8 cellular contexts compared by ENCODE assay signal in the genomic region with DNA sequence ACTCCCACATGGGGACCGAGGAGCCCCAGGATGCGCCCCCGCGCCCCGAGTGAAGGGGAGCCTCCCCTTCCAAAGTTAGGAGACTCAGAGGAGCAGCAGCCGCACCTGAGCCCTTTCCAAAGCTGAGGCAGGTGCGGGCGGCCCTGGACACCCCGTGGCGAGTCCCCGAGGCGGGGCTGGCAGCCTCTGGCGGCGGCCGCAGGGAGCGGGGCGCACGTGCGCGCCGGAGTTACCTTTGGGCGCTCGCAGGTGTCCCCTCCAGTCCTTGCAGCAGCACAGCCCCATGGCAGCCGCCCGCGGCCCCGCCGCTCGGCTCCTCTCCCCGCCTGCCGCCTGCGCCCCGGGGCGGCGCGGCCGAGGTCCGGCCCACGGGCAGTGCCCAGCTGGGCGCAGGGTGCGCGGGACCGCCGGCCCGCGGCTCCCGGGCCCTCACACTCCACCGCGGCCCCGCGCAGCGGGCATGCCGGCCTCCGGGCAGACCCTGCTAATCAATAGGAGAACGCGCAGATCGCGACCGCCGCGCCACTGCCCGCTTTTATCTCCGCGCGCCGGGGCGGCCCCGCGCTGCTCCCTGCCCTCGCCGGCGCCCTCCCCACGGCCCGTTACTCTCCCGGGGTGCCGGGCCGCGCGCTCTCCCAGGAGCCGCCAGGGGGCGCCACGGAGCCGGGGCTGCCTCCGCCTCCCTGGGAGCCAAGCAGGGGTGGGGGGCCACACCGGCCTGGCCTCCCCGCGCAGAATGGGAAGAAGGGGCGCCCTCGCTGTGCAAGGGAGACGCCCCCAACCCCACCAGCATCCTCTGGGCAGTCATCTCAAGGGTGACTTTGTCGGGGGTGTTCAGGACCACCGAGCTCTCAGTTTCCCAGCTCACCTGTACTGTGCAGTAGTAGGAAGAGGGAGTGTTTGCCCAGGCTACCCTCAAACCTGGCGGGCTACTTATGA.
A peak's percentile ranks its signal among the peaks of the same experiment; 100 is the strongest.
DNase-seq lines count a peak whose midpoint lies in the region; ATAC-seq and TF ChIP-seq lines count a peak whose summit lies in the region.

No MANE protein-coding gene starts in this region.

- peak overlapping the region; percentile 4 for H2AFZ ChIP-seq in HCT116 (ENCODE audit: low read depth, low read length, poor library complexity, severe bottlenecking)

- H3K79me2 ChIP-seq in HCT116 (ENCODE audit: insufficient read depth, low read length): no peaks in the 10 kb centered on the region

- CTCF ChIA-PET in HCT116 (lab: Charles Lee): interaction anchor here (1.1 to 2.6 kb wide), 4 partner anchors 10 to 132 kb away, joined by 3 to 15 read pairs (median 8); no protein-coding TSS in a partner anchor

- H3K4me3 ChIP-seq in BE2C (ENCODE audit: low read depth, low read length) (peak overlapping the region; percentile 20), HCT116 (replicated peaks in 1 of 2; ENCODE audit: low read depth in 1 of 2, low read length in 2 of 2) (peak overlapping the region; percentile 54 to 70), astrocyte of the cerebellum (ENCODE audit: low read depth, low read length) (peak overlapping the region; percentile 59), thymus (ENCODE audit: low read length) (peak overlapping the region; percentile 36)

- RAD21 ChIA-PET in HCT116 (lab: Charles Lee; ENCODE audit: low non-redundant PET in 1 of 2, low total read pairs in 2 of 2, uncharacterized antibody in 2 of 2, unreplicated experiment in 2 of 2): no interaction called here

- in situ Hi-C loops in astrocyte of the cerebellum (cut with HindIII; ENCODE audit: low sequenced_read_pairs): no loop called here

- peak overlapping the region; percentile 60 for H3K27ac ChIP-seq in HCT116 (ENCODE audit: low read depth, low read length)
- no peak overlapping the region for H3K27ac ChIP-seq in thymus (ENCODE audit: low read depth)

- peaks cover 18% of the 10 kb centered on the region for H3K27me3 ChIP-seq in BE2C
- no peaks in the 10 kb centered on the region for H3K27me3 ChIP-seq in HCT116 (ENCODE audit: insufficient read depth, low read length)
- peaks cover 25% of the 10 kb centered on the region for H3K27me3 ChIP-seq in thymus (ENCODE audit: control insufficient read depth, insufficient read depth)

- WGBS in thymus: 3% methylated on average over 93 of the region's 93 CpGs

- H3K9ac ChIP-seq in HCT116 (ENCODE audit: low read length): peak overlapping the region; percentile 65

- TF ChIP-seq RAD21 in HCT116 (IDR thresholded peaks at IDR 0.05; ENCODE audit: low read depth): peak; percentile 29; the same call in 1 of the 2 replicates

- no peaks in the 10 kb centered on the region for H4K20me1 ChIP-seq in HCT116 (ENCODE audit: insufficient read depth)

- POLR2A ChIA-PET in HCT116 (lab: Charles Lee): no interaction called here

- H3K4me1 ChIP-seq in BE2C (no peaks in the 10 kb centered on the region), HCT116 (ENCODE audit: control insufficient read depth in 1 of 2, insufficient read depth in 2 of 2, low read length in 2 of 2) (peaks cover 6 to 10% of the 10 kb centered on the region in 2 experiments; a peak in 3 of 4 replicates), thymus (ENCODE audit: control insufficient read depth, insufficient read depth, low read length) (no peaks in the 10 kb centered on the region)

- peak overlapping the region; percentile 92 for H3K4me2 ChIP-seq in HCT116 (ENCODE audit: low read length)

- peak; percentile 36; the same call in 1 of the 2 replicates for TF ChIP-seq CTCF in BE2C (IDR thresholded peaks at IDR 0.05; ENCODE audit: low read depth, low read length)
- peak; percentile 39 to 81 (median 74); a peak in 5 of 6 replicates for TF ChIP-seq CTCF in HCT116 (IDR thresholded peaks at IDR 0.05 in 2 of 3, conservative IDR thresholded peaks at IDR 0.05 in 1 of 3; ENCODE audit: borderline replicate concordance in 1 of 3, insufficient read depth in 1 of 3, low read depth in 2 of 3, low read length in 2 of 3)
- peak; percentile 56 for TF ChIP-seq CTCF in astrocyte of the cerebellum (IDR thresholded peaks at IDR 0.05; ENCODE audit: low read depth, low read length, missing control alignments)

- H3K9me3 ChIP-seq in BE2C: no peaks in the 10 kb centered on the region
- H3K9me3 ChIP-seq in HCT116 (ENCODE audit: control insufficient read depth in 1 of 2, insufficient read depth in 1 of 2, low read depth in 1 of 2, low read length in 2 of 2): no peaks in the 10 kb centered on the region
- H3K9me3 ChIP-seq in thymus (ENCODE audit: control insufficient read depth): no peaks in the 10 kb centered on the region

- H3K36me3 ChIP-seq in BE2C (no peaks in the 10 kb centered on the region), HCT116 (ENCODE audit: control insufficient read depth in 1 of 2, insufficient read depth in 2 of 2, low read length in 2 of 2) (no peaks in the 10 kb centered on the region), thymus (ENCODE audit: control insufficient read depth, insufficient read depth) (no peaks in the 10 kb centered on the region)

- intact Hi-C loops in HCT116 (cut with micrococcal nuclease): no loop called here

- TF ChIP-seq POLR2A in HCT116 (IDR thresholded peaks at IDR 0.05; ENCODE audit: borderline replicate concordance, extremely low read depth, insufficient read depth, insufficient read length): peak; percentile 25

- no TSS peak for BruUV-seq in HCT116 (replicated peaks; lab: Mats Ljungman, UMichigan)

- DNase-seq in BE2C (peak; percentile 34), HCT116 (ENCODE audit: low read depth, low spot score) (no peak), astrocyte of the cerebellum (ENCODE audit: low read depth) (no peak), iris pigment epithelial cell (ENCODE audit: low read depth) (peak; percentile 9)

- H3K9me2 ChIP-seq in HCT116 (ENCODE audit: insufficient read depth): no peaks in the 10 kb centered on the region

- peak; percentile 79 for ATAC-seq in HCT116
- no peak for ATAC-seq in HG02798 (IDR thresholded peaks at IDR 0.05; ENCODE audit: poor library complexity, unreplicated experiment)
- no peak for ATAC-seq in HG02970 (IDR thresholded peaks at IDR 0.05; ENCODE audit: low FRiP score, unreplicated experiment)
- no peak for ATAC-seq in HG03039 (IDR thresholded peaks at IDR 0.05; ENCODE audit: unreplicated experiment)

TF ChIP-seq in HCT116, 20 proteins besides CTCF, POLR2A, EP300 and RAD21:
- peak; percentile 67 for TF ChIP-seq TCF7L2 (IDR thresholded peaks at IDR 0.05; ENCODE audit: borderline replicate concordance, extremely low read depth, insufficient read depth, insufficient read length)
- TF ChIP-seq ELF1 (IDR thresholded peaks at IDR 0.05; ENCODE audit: borderline replicate concordance, low read depth): no peak
- TF ChIP-seq SP1 (IDR thresholded peaks at IDR 0.05; ENCODE audit: low read depth): no peak
- no peak for TF ChIP-seq FOSL1 (IDR thresholded peaks at IDR 0.05; ENCODE audit: low read depth)
- TF ChIP-seq CEBPB (IDR thresholded peaks at IDR 0.05; ENCODE audit: low read depth): no peak
- TF ChIP-seq ZNF274 (IDR thresholded peaks at IDR 0.05; ENCODE audit: low read depth, low read length): no peak
- TF ChIP-seq, protein P1, sequence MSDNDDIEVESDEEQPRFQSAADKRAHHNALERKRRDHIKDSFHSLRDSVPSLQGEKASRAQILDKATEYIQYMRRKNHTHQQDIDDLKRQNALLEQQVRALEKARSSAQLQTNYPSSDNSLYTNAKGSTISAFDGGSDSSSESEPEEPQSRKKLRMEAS (IDR thresholded peaks at IDR 0.05): peak; percentile 47
- TF ChIP-seq, protein P2, sequence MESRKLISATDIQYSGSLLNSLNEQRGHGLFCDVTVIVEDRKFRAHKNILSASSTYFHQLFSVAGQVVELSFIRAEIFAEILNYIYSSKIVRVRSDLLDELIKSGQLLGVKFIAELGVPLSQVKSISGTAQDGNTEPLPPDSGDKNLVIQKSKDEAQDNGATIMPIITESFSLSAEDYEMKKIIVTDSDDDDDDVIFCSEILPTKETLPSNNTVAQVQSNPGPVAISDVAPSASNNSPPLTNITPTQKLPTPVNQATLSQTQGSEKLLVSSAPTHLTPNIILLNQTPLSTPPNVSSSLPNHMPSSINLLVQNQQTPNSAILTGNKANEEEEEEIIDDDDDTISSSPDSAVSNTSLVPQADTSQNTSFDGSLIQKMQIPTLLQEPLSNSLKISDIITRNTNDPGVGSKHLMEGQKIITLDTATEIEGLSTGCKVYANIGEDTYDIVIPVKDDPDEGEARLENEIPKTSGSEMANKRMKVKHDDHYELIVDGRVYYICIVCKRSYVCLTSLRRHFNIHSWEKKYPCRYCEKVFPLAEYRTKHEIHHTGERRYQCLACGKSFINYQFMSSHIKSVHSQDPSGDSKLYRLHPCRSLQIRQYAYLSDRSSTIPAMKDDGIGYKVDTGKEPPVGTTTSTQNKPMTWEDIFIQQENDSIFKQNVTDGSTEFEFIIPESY (IDR thresholded peaks at IDR 0.05; ENCODE audit: extremely low read depth, insufficient replicate concordance, low read length): no peak
- no peak for TF ChIP-seq SIN3A (IDR thresholded peaks at IDR 0.05; ENCODE audit: low read depth)
- no peak for TF ChIP-seq POLR2AphosphoS5 (IDR thresholded peaks at IDR 0.05; ENCODE audit: low read depth, low read length)
- TF ChIP-seq ZFX (IDR thresholded peaks at IDR 0.05): peak; percentile 57; the same call in 1 of the 2 replicates
- TF ChIP-seq CBX3 (IDR thresholded peaks at IDR 0.05; ENCODE audit: low read depth): 0 out of 2 replicates have a peak, but pooled peaks have one; percentile 7
TF ChIP-seq in HCT116: peak in this region for 4.

Comparison
In these comparisons a context has a peak if more than half of its experiments do, and no peak if none do; other contexts are left out.
1. DNase-seq: peak in BE2C (single experiment) and iris pigment epithelial cell (single experiment); none in HCT116 (single experiment) and astrocyte of the cerebellum (single experiment).
2. Peak in every context shown above with its lines, with median percentiles within 50 percentile points of each other: H3K4me3 ChIP-seq and CTCF ChIP-seq.